In genomic region chr14:65467926-65468325, GRCh38 we compare ENCODE assay signal across 7 cellular contexts. TPM values are rescaled to one million over a fixed set of nuclear protein-coding genes. Genes with fewer than 3 reads are reported as not detected.
DNase-seq lines count a peak whose midpoint lies in the region; FAIRE-seq and TF ChIP-seq lines count a peak whose summit lies in the region.
"Not testable (repeated sequence)": the region's sequence is repeated elsewhere in the genome, so short reads cannot be mapped to it uniquely, and the experiment has no call there.

No MANE protein-coding gene starts in this region.

- FAIRE-seq in GM18507 (lab: Jason Lieb, UNC), result peak; percentile 12
- FAIRE-seq in urothelium cell line (lab: Jason Lieb, UNC), result peak; percentile 75

- H3K27ac Mint-ChIP-seq in activated CD4-positive, alpha-beta T cell treated with anti-CD3 and anti-CD28 coated beads, Interleukin-2, amount 10 ng/mL, durations not matched to agents 24 days and 14 days, result peak overlapping the region; percentile 37
- H3K27ac Mint-ChIP-seq in activated naive CD4-positive, alpha-beta T cell treated with anti-CD3 and anti-CD28 coated beads, Interleukin-2, amount 50 U/mL, for 24 hours, result peak overlapping the region; percentile 1
- H3K27ac Mint-ChIP-seq in glutamatergic neuron (ENCODE audit: unreplicated experiment), result peak overlapping the region; percentile 62
- H3K27ac Mint-ChIP-seq in nephron progenitor cell, result peak overlapping the region; percentile 74

- not testable (repeated sequence) for DNase-seq in GM18507 (ENCODE audit: extremely low spot score, insufficient read length, low read depth); activated CD4-positive, alpha-beta T cell treated with anti-CD3 and anti-CD28 coated beads, Interleukin-2, amount 10 ng/mL, durations not matched to agents 24 days and 14 days; glutamatergic neuron; nephron progenitor cell; urothelium cell line (ENCODE audit: low spot score)
- peak; percentile 67 for DNase-seq in LNCaP clone FGC (ENCODE audit: low read depth)

- H3K36me3 Mint-ChIP-seq in activated CD4-positive, alpha-beta T cell treated with anti-CD3 and anti-CD28 coated beads, Interleukin-2, amount 10 ng/mL, durations not matched to agents 24 days and 14 days (ENCODE audit: low read depth), result peaks cover 43% of the 10 kb centered on the region
- H3K36me3 Mint-ChIP-seq in activated naive CD4-positive, alpha-beta T cell treated with anti-CD3 and anti-CD28 coated beads, Interleukin-2, amount 50 U/mL, for 24 hours, result peaks cover 14% of the 10 kb centered on the region
- not testable (repeated sequence) for H3K36me3 Mint-ChIP-seq in glutamatergic neuron (ENCODE audit: unreplicated experiment); nephron progenitor cell (ENCODE audit: low read depth)

- H3K27me3 Mint-ChIP-seq in activated CD4-positive, alpha-beta T cell treated with anti-CD3 and anti-CD28 coated beads, Interleukin-2, amount 10 ng/mL, durations not matched to agents 24 days and 14 days; activated naive CD4-positive, alpha-beta T cell treated with anti-CD3 and anti-CD28 coated beads, Interleukin-2, amount 50 U/mL, for 24 hours; glutamatergic neuron (ENCODE audit: unreplicated experiment); nephron progenitor cell (ENCODE audit: low read depth, poor library complexity): not testable (repeated sequence)

- not testable (repeated sequence) for TF ChIP-seq CTCF in LNCaP clone FGC (IDR thresholded peaks at IDR 0.05; ENCODE audit: control insufficient read depth, extremely low read depth, insufficient read depth); glutamatergic neuron (IDR thresholded peaks at IDR 0.05; ENCODE audit: partially characterized antibody, unreplicated experiment); nephron progenitor cell (IDR thresholded peaks at IDR 0.05)

- not testable (repeated sequence) for H3K4me3 ChIP-seq in LNCaP clone FGC (ENCODE audit: low read depth, low read length)

- intact Hi-C loops in activated CD4-positive, alpha-beta T cell treated with anti-CD3 and anti-CD28 coated beads, Interleukin-2, amount 10 ng/mL, durations not matched to agents 24 days and 14 days (cut with micrococcal nuclease), result not testable (repeated sequence)

- peaks cover 25% of the 10 kb centered on the region for H3K4me1 Mint-ChIP-seq in activated CD4-positive, alpha-beta T cell treated with anti-CD3 and anti-CD28 coated beads, Interleukin-2, amount 10 ng/mL, durations not matched to agents 24 days and 14 days
- peaks cover 57% of the 10 kb centered on the region for H3K4me1 Mint-ChIP-seq in activated naive CD4-positive, alpha-beta T cell treated with anti-CD3 and anti-CD28 coated beads, Interleukin-2, amount 50 U/mL, for 24 hours
- H3K4me1 Mint-ChIP-seq in glutamatergic neuron (ENCODE audit: low read depth, unreplicated experiment) (peaks cover 38% of the 10 kb centered on the region), nephron progenitor cell (peaks cover 32% of the 10 kb centered on the region)

- not testable (repeated sequence) for H3K4me3 Mint-ChIP-seq in activated CD4-positive, alpha-beta T cell treated with anti-CD3 and anti-CD28 coated beads, Interleukin-2, amount 10 ng/mL, durations not matched to agents 24 days and 14 days; activated naive CD4-positive, alpha-beta T cell treated with anti-CD3 and anti-CD28 coated beads, Interleukin-2, amount 50 U/mL, for 24 hours; glutamatergic neuron (ENCODE audit: unreplicated experiment); nephron progenitor cell

- H3K9me3 Mint-ChIP-seq in activated CD4-positive, alpha-beta T cell treated with anti-CD3 and anti-CD28 coated beads, Interleukin-2, amount 10 ng/mL, durations not matched to agents 24 days and 14 days; activated naive CD4-positive, alpha-beta T cell treated with anti-CD3 and anti-CD28 coated beads, Interleukin-2, amount 50 U/mL, for 24 hours; glutamatergic neuron (ENCODE audit: unreplicated experiment); nephron progenitor cell: not testable (repeated sequence)

RNA-seq across cellular contexts. Expression of gene FUT8, which starts 55.4 kb away (rescaled TPM):
- total RNA-seq in activated CD4-positive, alpha-beta T cell treated with anti-CD3 and anti-CD28 coated beads, Interleukin-2, amount 10 ng/mL, durations not matched to agents 24 days and 14 days, result 125 and 137 TPM in 2 replicates
- 56.6 TPM for total RNA-seq in glutamatergic neuron (ENCODE audit: unreplicated experiment)

Comparison
In these comparisons a context has a peak if more than half of its experiments do, and no peak if none do; other contexts are left out.
1. H3K27ac Mint-ChIP-seq: peak in every context shown above with its lines; median percentile 74 in nephron progenitor cell; 62 in glutamatergic neuron; 37 in activated CD4-positive, alpha-beta T cell treated with anti-CD3 and anti-CD28 coated beads, Interleukin-2, amount 10 ng/mL, durations not matched to agents 24 days and 14 days; 1 in activated naive CD4-positive, alpha-beta T cell treated with anti-CD3 and anti-CD28 coated beads, Interleukin-2, amount 50 U/mL, for 24 hours.